ENCODE assay signal across 20 cellular contexts in the genomic region with DNA sequence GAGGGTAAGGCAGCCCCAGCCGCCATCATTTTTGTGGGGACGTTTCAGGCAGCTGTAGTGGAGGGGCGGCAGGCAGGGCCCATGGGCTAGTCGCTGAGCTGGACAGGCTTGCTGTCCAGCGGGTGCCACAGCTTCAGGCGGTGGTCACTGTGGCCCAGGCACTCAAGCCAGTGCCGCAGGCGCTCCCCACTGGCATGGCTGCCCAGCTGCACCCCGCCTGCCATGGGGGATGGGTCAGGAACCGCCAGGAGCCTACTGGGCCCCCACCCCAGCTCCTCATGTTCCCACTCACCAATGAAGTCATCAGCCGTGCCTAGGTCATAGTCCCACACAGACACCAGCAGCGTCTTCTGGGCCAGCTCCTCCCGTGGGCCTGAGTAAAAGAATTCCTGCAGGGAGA. TPM values are rescaled to one million over a fixed set of nuclear protein-coding genes. Genes with fewer than 3 reads are reported as not detected.
DNase-seq lines count a peak whose midpoint lies in the region; ATAC-seq and TF ChIP-seq lines count a peak whose summit lies in the region.
"Had no signal": no experiment of that assay in that cellular context is flagged by ENCODE, and none has a peak within 500 bp of the region (broad histone marks: within the 10 kb centered on the region; RNA-seq: fewer than 3 reads in every experiment).

No MANE protein-coding gene starts in this region.

- DNase-seq in activated T-cell treated with anti-CD3 and anti-CD28 coated beads, Interleukin-2, amount 50 U/mL, for 24 hours, result no peak
- DNase-seq in activated T-cell treated with anti-CD3 and anti-CD28 coated beads, Interleukin-2, amount 50 U/mL, for 48 hours, result no peak
- no peak for DNase-seq in activated B cell treated with CpG ODN at 0.5 μM for 24 hours
- no peak for DNase-seq in OCI-M1 (lab: John Stamatoyannopoulos, UW)
- no peak for DNase-seq in GM23248
- DNase-seq: caudate nucleus; effector CD8-positive, alpha-beta T cell; HCEC 1CT; NCI-H1436; NCI-H2227 treated with DMSO at 0.1 percent for 48 hours; RPMI8226; stimulated activated CD4-positive, alpha-beta T cell treated with anti-CD3 and anti-CD28 coated beads, Interleukin-12 subunit alpha, Interleukin-12 subunit beta, amount 100 ng/mL, for 4 hours had no signal

- no peak for TF ChIP-seq CTCF in activated B cell treated with CpG ODN at 0.5 μM for 24 hours (IDR thresholded peaks at IDR 0.05)

- H3K36me3 Mint-ChIP-seq in activated T-cell treated with anti-CD3 and anti-CD28 coated beads, Interleukin-2, amount 50 U/mL, for 24 hours (ENCODE audit: low read depth), result peaks cover 60% of the 10 kb centered on the region
- peaks cover 45% of the 10 kb centered on the region for H3K36me3 Mint-ChIP-seq in activated B cell treated with CpG ODN at 0.5 μM for 24 hours (ENCODE audit: low read depth)
- H3K36me3 Mint-ChIP-seq in dendritic cell treated with granulocyte-macrophage colony-stimulating factor and Interleukin-4, amounts not matched to agents 40 ng/mL and 50 ng/mL, for 4 days (ENCODE audit: low read depth), result peaks cover 58% of the 10 kb centered on the region

- H3K9me3 ChIP-seq in thymus (ENCODE audit: control insufficient read depth) (no peaks in the 10 kb centered on the region), GM23248 (ENCODE audit: low read depth) (no peaks in the 10 kb centered on the region)

- H3K9me2 ChIP-seq in GM23248 (ENCODE audit: insufficient read depth), result no peaks in the 10 kb centered on the region

- no peak overlapping the region for H2AFZ ChIP-seq in GM23248
- H2AFZ ChIP-seq: hepatocyte had no signal

- in situ Hi-C loops in GM23248 (cut with MboI), result no loop called here

- no peak overlapping the region for H3K4me3 Mint-ChIP-seq in activated T-cell treated with anti-CD3 and anti-CD28 coated beads, Interleukin-2, amount 50 U/mL, for 24 hours
- no peak overlapping the region for H3K4me3 Mint-ChIP-seq in activated B cell treated with CpG ODN at 0.5 μM for 24 hours
- H3K4me3 Mint-ChIP-seq in dendritic cell treated with granulocyte-macrophage colony-stimulating factor and Interleukin-4, amounts not matched to agents 40 ng/mL and 50 ng/mL, for 4 days, result no peak overlapping the region
- H3K4me3 Mint-ChIP-seq: nephron had no signal

- H3F3A ChIP-seq in GM23248 (ENCODE audit: insufficient read depth), result no peaks in the 10 kb centered on the region

- H3K4me1 Mint-ChIP-seq in activated T-cell treated with anti-CD3 and anti-CD28 coated beads, Interleukin-2, amount 50 U/mL, for 24 hours (ENCODE audit: low read depth), result peaks cover 52% of the 10 kb centered on the region
- H3K4me1 Mint-ChIP-seq in activated B cell treated with CpG ODN at 0.5 μM for 24 hours, result peaks cover 50% of the 10 kb centered on the region
- H3K4me1 Mint-ChIP-seq in dendritic cell treated with granulocyte-macrophage colony-stimulating factor and Interleukin-4, amounts not matched to agents 40 ng/mL and 50 ng/mL, for 4 days (ENCODE audit: low read depth), result peaks cover 41% of the 10 kb centered on the region

- H3K4me3 ChIP-seq in thymus (ENCODE audit: low read length) (no peak overlapping the region), GM23248 (no peak overlapping the region)
- H3K4me3 ChIP-seq: hepatocyte had no signal

- no peaks in the 10 kb centered on the region for H4K20me1 ChIP-seq in GM23248 (ENCODE audit: insufficient read depth)

- WGBS in thymus, result 98% methylated on average over 13 of the region's 13 CpGs
- 76 to 81% methylated on average over 12 to 13 of the region's 13 CpGs for WGBS in GM23248 (ENCODE audit: low coverage in 1 of 2, low lambda C conversion rate in 2 of 2, missing lambda C conversion rate in 2 of 2), 2 experiments

- H3K27me3 Mint-ChIP-seq in activated T-cell treated with anti-CD3 and anti-CD28 coated beads, Interleukin-2, amount 50 U/mL, for 24 hours, result no peaks in the 10 kb centered on the region
- H3K27me3 Mint-ChIP-seq in activated B cell treated with CpG ODN at 0.5 μM for 24 hours, result no peaks in the 10 kb centered on the region
- H3K27me3 Mint-ChIP-seq in dendritic cell treated with granulocyte-macrophage colony-stimulating factor and Interleukin-4, amounts not matched to agents 40 ng/mL and 50 ng/mL, for 4 days, result peaks cover 30% of the 10 kb centered on the region

- peaks cover 12% of the 10 kb centered on the region for H3K79me2 ChIP-seq in GM23248 (ENCODE audit: insufficient read depth)

- H3K9me3 Mint-ChIP-seq in activated T-cell treated with anti-CD3 and anti-CD28 coated beads, Interleukin-2, amount 50 U/mL, for 24 hours, result no peaks in the 10 kb centered on the region
- no peaks in the 10 kb centered on the region for H3K9me3 Mint-ChIP-seq in activated B cell treated with CpG ODN at 0.5 μM for 24 hours
- H3K9me3 Mint-ChIP-seq in dendritic cell treated with granulocyte-macrophage colony-stimulating factor and Interleukin-4, amounts not matched to agents 40 ng/mL and 50 ng/mL, for 4 days, result no peaks in the 10 kb centered on the region
- H3K9me3 Mint-ChIP-seq: nephron had no signal

- POLR2A ChIA-PET in activated B cell treated with CpG ODN at 0.5 μM for 24 hours (lab: Charles Lee), result interaction anchor here (0.8 to 5.7 kb wide), 6 partner anchors 16 to 654 kb away, joined by 3 to 66 read pairs (median 24); a partner anchor contains a TSS

- no peaks in the 10 kb centered on the region for H3K27me3 ChIP-seq in thymus (ENCODE audit: control insufficient read depth, insufficient read depth)
- peaks cover 15% of the 10 kb centered on the region for H3K27me3 ChIP-seq in GM23248 (replicated peaks; ENCODE audit: insufficient read depth)
- H3K27me3 ChIP-seq: hepatocyte had no signal

- H3K36me3 ChIP-seq in thymus (ENCODE audit: control insufficient read depth, insufficient read depth), result peaks cover 47% of the 10 kb centered on the region
- H3K36me3 ChIP-seq in GM23248 (ENCODE audit: low read depth), result no peaks in the 10 kb centered on the region; the same call in 1 of the 2 replicates

- H3K27ac Mint-ChIP-seq in activated T-cell treated with anti-CD3 and anti-CD28 coated beads, Interleukin-2, amount 50 U/mL, for 24 hours, result peak overlapping the region; percentile 97
- peak overlapping the region; percentile 30 for H3K27ac Mint-ChIP-seq in activated B cell treated with CpG ODN at 0.5 μM for 24 hours
- H3K27ac Mint-ChIP-seq in dendritic cell treated with granulocyte-macrophage colony-stimulating factor and Interleukin-4, amounts not matched to agents 40 ng/mL and 50 ng/mL, for 4 days, result peak overlapping the region; percentile 98
- H3K27ac Mint-ChIP-seq: nephron had no signal

- no peak overlapping the region for H3K4me2 ChIP-seq in GM23248 (ENCODE audit: unreplicated experiment)
- H3K4me2 ChIP-seq: hepatocyte had no signal

- H3K27ac ChIP-seq in thymus (ENCODE audit: low read depth) (peak overlapping the region; percentile 9), GM23248 (no peak overlapping the region)

- H3K9ac ChIP-seq in GM23248, result no peak overlapping the region

- CTCF ChIA-PET in activated B cell treated with CpG ODN at 0.5 μM for 24 hours (lab: Charles Lee), result interaction anchor here (2.6 to 3.6 kb wide), 2 partner anchors 16 to 40 kb away, joined by 12 to 28 read pairs; a partner anchor contains a TSS

- intact Hi-C loops in activated B cell treated with CpG ODN at 0.5 μM for 24 hours (cut with micrococcal nuclease), result loop anchor here (5.0 to 10.0 kb wide), 2 partner anchors 260 to 662 kb away; a partner anchor contains a TSS
- intact Hi-C loops in dendritic cell treated with granulocyte-macrophage colony-stimulating factor and Interleukin-4, amounts not matched to agents 40 ng/mL and 50 ng/mL, for 4 days (cut with micrococcal nuclease), result no loop called here

- ATAC-seq in activated B cell treated with CpG ODN at 0.5 μM for 24 hours (ENCODE audit: low read depth) (no peak), HG02571 (IDR thresholded peaks at IDR 0.05; ENCODE audit: unreplicated experiment) (no peak)

- H3K4me1 ChIP-seq in thymus (ENCODE audit: control insufficient read depth, insufficient read depth, low read length) (peaks cover 45% of the 10 kb centered on the region), GM23248 (ENCODE audit: insufficient read depth) (peaks cover 2% of the 10 kb centered on the region; the same call in 1 of the 2 replicates)

RNA-seq across cellular contexts. Expression of a gene that starts 6.0 kb away (rescaled TPM):
- total RNA-seq in activated B cell treated with CpG ODN at 0.5 μM for 24 hours, result 207 and 221 TPM in 2 replicates
- polyA plus RNA-seq in thymus (207 TPM), GM23248 (2016; fragmentation: Nextera tagmentation; extraction: Ambion mirVana) (136 TPM in 2 replicates)
- 168 and 209 TPM in 2 replicates for total RNA-seq in GM23248 (2014; rRNA removed; shearing (Covaris generic))

RNA-seq across cellular contexts. Expression of a gene that starts 17.0 kb away (rescaled TPM):
- 5.3 and 6.1 TPM in 2 replicates for total RNA-seq in activated B cell treated with CpG ODN at 0.5 μM for 24 hours
- polyA plus RNA-seq in thymus, result 4.7 TPM
- 2.0 and 4.8 TPM in 2 replicates for total RNA-seq in GM23248 (2014; rRNA removed; shearing (Covaris generic))
- polyA plus RNA-seq in GM23248 (2016; fragmentation: Nextera tagmentation; extraction: Ambion mirVana), result 4.1 TPM in 2 replicates

RNA-seq across cellular contexts. Expression of a gene that starts 26.8 kb away (rescaled TPM):
- not detected in 2 replicates for total RNA-seq in activated B cell treated with CpG ODN at 0.5 μM for 24 hours
- polyA plus RNA-seq in thymus, result 0.09 TPM
- not detected in 2 replicates for total RNA-seq in GM23248 (2014; rRNA removed; shearing (Covaris generic))
- not detected in 2 replicates for polyA plus RNA-seq in GM23248 (2016; fragmentation: Nextera tagmentation; extraction: Ambion mirVana)
- total RNA-seq: pulmonary artery endothelial cell, ureter had no signal
- polyA plus RNA-seq: keratinocyte had no signal

RNA-seq across cellular contexts. Expression of a gene that starts 29.1 kb away (rescaled TPM):
- total RNA-seq in activated B cell treated with CpG ODN at 0.5 μM for 24 hours, result 331 and 362 TPM in 2 replicates
- polyA plus RNA-seq in thymus (630 TPM), GM23248 (2016; fragmentation: Nextera tagmentation; extraction: Ambion mirVana) (743 and 767 TPM in 2 replicates)
- 355 and 606 TPM in 2 replicates for total RNA-seq in GM23248 (2014; rRNA removed; shearing (Covaris generic))

RNA-seq across cellular contexts. Expression of a gene that starts 37.8 kb away (rescaled TPM):
- total RNA-seq in activated B cell treated with CpG ODN at 0.5 μM for 24 hours, result not detected in 2 replicates
- 1.6 TPM for polyA plus RNA-seq in thymus
- total RNA-seq in GM23248 (2014; rRNA removed; shearing (Covaris generic)), result not detected in 2 replicates
- polyA plus RNA-seq in GM23248 (2016; fragmentation: Nextera tagmentation; extraction: Ambion mirVana), result not detected in 2 replicates
- total RNA-seq: pulmonary artery endothelial cell had no signal
- polyA plus RNA-seq: keratinocyte had no signal

Comparison
In these comparisons a context has a peak if more than half of its experiments do, and no peak if none do; other contexts are left out.
1. H3K27ac Mint-ChIP-seq: peak in every context shown above with its lines; median percentile 98 in dendritic cell treated with granulocyte-macrophage colony-stimulating factor and Interleukin-4, amounts not matched to agents 40 ng/mL and 50 ng/mL, for 4 days; 97 in activated T-cell treated with anti-CD3 and anti-CD28 coated beads, Interleukin-2, amount 50 U/mL, for 24 hours; 30 in activated B cell treated with CpG ODN at 0.5 μM for 24 hours.